Comparison of ENCODE assay signal across 8 cellular contexts in the genomic region with DNA sequence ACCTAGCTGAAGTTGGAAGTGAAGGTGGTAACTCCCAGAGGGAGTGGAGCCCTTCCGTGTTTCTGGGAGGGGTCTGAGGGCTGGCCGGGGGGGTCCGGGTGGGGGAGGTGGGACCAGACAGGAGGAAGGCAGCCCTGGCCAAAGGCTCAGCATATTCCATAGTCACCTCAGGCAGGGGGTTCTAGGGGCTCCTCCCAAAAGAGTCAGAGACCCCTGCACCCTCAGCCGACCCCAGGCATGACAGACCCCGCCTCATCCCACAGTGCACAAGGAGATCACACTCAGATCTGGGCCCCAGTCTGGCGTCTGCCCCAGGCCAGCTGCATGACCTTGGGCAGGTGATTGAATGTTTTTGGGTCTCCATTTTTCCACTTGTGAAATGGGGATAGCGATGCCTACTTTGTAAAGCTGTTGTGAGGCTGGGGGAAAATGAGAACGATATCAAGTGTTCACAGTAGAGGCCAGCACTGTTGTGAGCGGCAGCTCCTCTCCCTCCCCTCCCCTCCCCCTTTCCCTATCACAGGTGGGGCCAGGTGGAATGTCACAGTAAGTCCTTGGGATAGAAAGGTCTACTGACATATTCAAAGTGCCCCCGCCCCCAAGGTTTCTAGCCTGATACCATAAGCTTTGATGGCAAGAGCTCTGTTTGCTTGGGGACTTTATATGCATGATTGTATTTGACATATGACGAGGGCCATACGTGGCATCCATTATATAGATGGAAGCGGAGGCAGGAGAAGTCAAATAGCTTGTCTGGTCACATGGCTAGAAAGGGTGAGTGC. TPM values are rescaled to one million over a fixed set of nuclear protein-coding genes. Genes with fewer than 3 reads are reported as not detected.
A peak's percentile ranks its signal among the peaks of the same experiment; 100 is the strongest.
DNase-seq lines count a peak whose midpoint lies in the region; ATAC-seq, FAIRE-seq and TF ChIP-seq lines count a peak whose summit lies in the region.

No MANE protein-coding gene starts in this region.

- peaks cover 12% of the 10 kb centered on the region for H3K36me3 Mint-ChIP-seq in activated CD4-positive, alpha-beta T cell treated with anti-CD3 and anti-CD28 coated beads for 36 hours (ENCODE audit: low read depth)
- H3K36me3 Mint-ChIP-seq in activated T-helper 2 cell treated with anti-CD3 and anti-CD28 coated beads, Interferon-gamma antibody, Interleukin-2, Interleukin-4, amounts not matched to agents 10 μg/mL and 5 μg/mL and 100 μg/mL, durations not matched to agents 14 hours and 24 hours and 36 hours (ENCODE audit: low read depth) = no peaks in the 10 kb centered on the region

- no peak for TF ChIP-seq CTCF in kidney (IDR thresholded peaks at IDR 0.05; ENCODE audit: borderline replicate concordance, extremely low read depth, insufficient read depth)

- H3K9me3 ChIP-seq in kidney (ENCODE audit: control insufficient read depth in 1 of 2, low read length in 2 of 2) = no peaks in the 10 kb centered on the region

- no peaks in the 10 kb centered on the region for H3K36me3 ChIP-seq in kidney (ENCODE audit: control insufficient read depth in 1 of 2, insufficient read depth in 2 of 2, low read length in 2 of 2)

- peak; percentile 51 for DNase-seq in activated CD4-positive, alpha-beta T cell treated with anti-CD3 and anti-CD28 coated beads for 36 hours
- no peak for DNase-seq in activated CD4-positive, alpha-beta T cell treated with anti-CD3 and anti-CD28 coated beads, Interleukin-2, amount 50 U/mL, for 48 hours
- DNase-seq in activated T-helper 2 cell treated with anti-CD3 and anti-CD28 coated beads, Interferon-gamma antibody, Interleukin-2, Interleukin-4, amounts not matched to agents 10 μg/mL and 5 μg/mL and 100 μg/mL, durations not matched to agents 14 hours and 24 hours and 36 hours (ENCODE audit: low spot score) = no peak
- peak; percentile 78 for DNase-seq in kidney
- DNase-seq in RCC 7860 (ENCODE audit: low spot score) = no peak
- DNase-seq in 8988T = no peak
- DNase-seq in NOMO-1 treated with DMSO at 0.1 percent for 48 hours (lab: John Stamatoyannopoulos, UW; ENCODE audit: unreplicated experiment) = no peak

- H3K4me1 Mint-ChIP-seq in activated CD4-positive, alpha-beta T cell treated with anti-CD3 and anti-CD28 coated beads for 36 hours = peaks cover 69% of the 10 kb centered on the region
- H3K4me1 Mint-ChIP-seq in activated T-helper 2 cell treated with anti-CD3 and anti-CD28 coated beads, Interferon-gamma antibody, Interleukin-2, Interleukin-4, amounts not matched to agents 10 μg/mL and 5 μg/mL and 100 μg/mL, durations not matched to agents 14 hours and 24 hours and 36 hours (ENCODE audit: low read depth) = peaks cover 58% of the 10 kb centered on the region

- peaks cover 25 to 30% of the 10 kb centered on the region in 2 donors for H3K4me1 ChIP-seq in kidney (ENCODE audit: control insufficient read depth in 1 of 2, insufficient read depth in 1 of 2, low read depth in 1 of 2, low read length in 2 of 2)

- CTCF ChIA-PET in activated CD4-positive, alpha-beta T cell treated with anti-CD3 and anti-CD28 coated beads for 36 hours (lab: Charles Lee) = interaction anchor here (0.5 to 4.9 kb wide), 15 partner anchors 9 to 613 kb away, joined by 3 to 22 read pairs (median 6); partner anchors contain the start of gene DDIT4

- peaks cover 1% of the 10 kb centered on the region for H3K9me3 Mint-ChIP-seq in activated CD4-positive, alpha-beta T cell treated with anti-CD3 and anti-CD28 coated beads for 36 hours (ENCODE audit: low read depth)
- no peaks in the 10 kb centered on the region for H3K9me3 Mint-ChIP-seq in activated T-helper 2 cell treated with anti-CD3 and anti-CD28 coated beads, Interferon-gamma antibody, Interleukin-2, Interleukin-4, amounts not matched to agents 10 μg/mL and 5 μg/mL and 100 μg/mL, durations not matched to agents 14 hours and 24 hours and 36 hours

- H3K9ac ChIP-seq in kidney (ENCODE audit: low read length in 2 of 2) = no peak overlapping the region

- FAIRE-seq in kidney (lab: Jason Lieb, UNC) (no peak), RCC 7860 (lab: Jason Lieb, UNC) (no peak)

- no peak overlapping the region for H3K27ac ChIP-seq in kidney (ENCODE audit: low read depth in 2 of 2, low read length in 2 of 2)
- peak overlapping the region; percentile 94 for H3K27ac ChIP-seq in temporal lobe (ENCODE audit: low read depth, low read length)

- POLR2A ChIA-PET in activated CD4-positive, alpha-beta T cell treated with anti-CD3 and anti-CD28 coated beads for 36 hours (lab: Charles Lee) = interaction anchor here (0.8 to 8.2 kb wide), 15 partner anchors 8 to 103 kb away, joined by 3 to 124 read pairs (median 12); partner anchors contain the start of gene DDIT4

- peak overlapping the region; percentile 84 for H3K4me3 Mint-ChIP-seq in activated CD4-positive, alpha-beta T cell treated with anti-CD3 and anti-CD28 coated beads for 36 hours
- H3K4me3 Mint-ChIP-seq in activated T-helper 2 cell treated with anti-CD3 and anti-CD28 coated beads, Interferon-gamma antibody, Interleukin-2, Interleukin-4, amounts not matched to agents 10 μg/mL and 5 μg/mL and 100 μg/mL, durations not matched to agents 14 hours and 24 hours and 36 hours (ENCODE audit: low read depth) = peak overlapping the region; percentile 81

- intact Hi-C loops in activated CD4-positive, alpha-beta T cell treated with anti-CD3 and anti-CD28 coated beads for 36 hours (cut with DNase I, micrococcal nuclease) = loop anchor here (5.0 kb wide), 2 partner anchors 104 to 554 kb away; partner anchors contain the start of genes ANAPC16 (in 1 of the 2) and ASCC1 (in 1 of the 2)
- intact Hi-C loops in activated T-helper 2 cell treated with anti-CD3 and anti-CD28 coated beads, Interferon-gamma antibody, Interleukin-2, Interleukin-4, amounts not matched to agents 10 μg/mL and 5 μg/mL and 100 μg/mL, durations not matched to agents 14 hours and 24 hours and 36 hours (cut with micrococcal nuclease) = no loop called here
- intact Hi-C loops in kidney (cut with DNase I) = no loop called here

- ATAC-seq in activated CD4-positive, alpha-beta T cell treated with anti-CD3 and anti-CD28 coated beads for 36 hours = no peak

- no peaks in the 10 kb centered on the region for H3K27me3 Mint-ChIP-seq in activated CD4-positive, alpha-beta T cell treated with anti-CD3 and anti-CD28 coated beads for 36 hours
- no peaks in the 10 kb centered on the region for H3K27me3 Mint-ChIP-seq in activated T-helper 2 cell treated with anti-CD3 and anti-CD28 coated beads, Interferon-gamma antibody, Interleukin-2, Interleukin-4, amounts not matched to agents 10 μg/mL and 5 μg/mL and 100 μg/mL, durations not matched to agents 14 hours and 24 hours and 36 hours (ENCODE audit: low read depth)

- peak overlapping the region; percentile 100 for H3K27ac Mint-ChIP-seq in activated CD4-positive, alpha-beta T cell treated with anti-CD3 and anti-CD28 coated beads for 36 hours
- peak overlapping the region; percentile 99 for H3K27ac Mint-ChIP-seq in activated T-helper 2 cell treated with anti-CD3 and anti-CD28 coated beads, Interferon-gamma antibody, Interleukin-2, Interleukin-4, amounts not matched to agents 10 μg/mL and 5 μg/mL and 100 μg/mL, durations not matched to agents 14 hours and 24 hours and 36 hours

- H3K4me3 ChIP-seq in kidney (ENCODE audit: low read length in 2 of 2) = no peak overlapping the region

RNA-seq across cellular contexts. Expression of gene DNAJB12, which starts 33.3 kb away (rescaled TPM):
- total RNA-seq in activated CD4-positive, alpha-beta T cell treated with anti-CD3 and anti-CD28 coated beads for 36 hours = 10 to 100 TPM; 19.7 to 21.9 TPM
- total RNA-seq in activated T-helper 2 cell treated with anti-CD3 and anti-CD28 coated beads, Interferon-gamma antibody, Interleukin-2, Interleukin-4, amounts not matched to agents 10 μg/mL and 5 μg/mL and 100 μg/mL, durations not matched to agents 14 hours and 24 hours and 36 hours = 27.6 and 34.0 TPM in 2 replicates
- total RNA-seq in kidney (37.7 TPM), temporal lobe (13.0 TPM)
- 32.0 TPM for polyA plus RNA-seq in kidney (ENCODE audit: insufficient read depth, low read depth, low replicate concordance)

RNA-seq across cellular contexts. Expression of gene DDIT4, which starts 47.7 kb away (rescaled TPM):
- total RNA-seq in activated CD4-positive, alpha-beta T cell treated with anti-CD3 and anti-CD28 coated beads for 36 hours = 1,000 to 10,000 TPM in 1 of 2 experiments, 100 to 1,000 TPM in 1; 750 to 1,039 TPM
- 543 and 569 TPM in 2 replicates for total RNA-seq in activated T-helper 2 cell treated with anti-CD3 and anti-CD28 coated beads, Interferon-gamma antibody, Interleukin-2, Interleukin-4, amounts not matched to agents 10 μg/mL and 5 μg/mL and 100 μg/mL, durations not matched to agents 14 hours and 24 hours and 36 hours
- total RNA-seq in kidney (292 TPM), temporal lobe (20.4 TPM)
- 96.9 TPM for polyA plus RNA-seq in kidney (ENCODE audit: insufficient read depth, low read depth, low replicate concordance)

Comparison
In these comparisons a context has a peak if more than half of its experiments do, and no peak if none do; other contexts are left out.
1. DNase-seq: peak in activated CD4-positive, alpha-beta T cell treated with anti-CD3 and anti-CD28 coated beads for 36 hours (single experiment) and kidney (single experiment); none in activated CD4-positive, alpha-beta T cell treated with anti-CD3 and anti-CD28 coated beads, Interleukin-2, amount 50 U/mL, for 48 hours (0 of 2), activated T-helper 2 cell treated with anti-CD3 and anti-CD28 coated beads, Interferon-gamma antibody, Interleukin-2, Interleukin-4, amounts not matched to agents 10 μg/mL and 5 μg/mL and 100 μg/mL, durations not matched to agents 14 hours and 24 hours and 36 hours (single experiment), RCC 7860 (single experiment), 8988T (single experiment) and NOMO-1 treated with DMSO at 0.1 percent for 48 hours (single experiment).
2. RNA of gene DDIT4, which starts 47.7 kb away (total RNA-seq): 750 to 1,039 TPM in activated CD4-positive, alpha-beta T cell treated with anti-CD3 and anti-CD28 coated beads for 36 hours, 543 to 569 TPM in activated T-helper 2 cell treated with anti-CD3 and anti-CD28 coated beads, Interferon-gamma antibody, Interleukin-2, Interleukin-4, amounts not matched to agents 10 μg/mL and 5 μg/mL and 100 μg/mL, durations not matched to agents 14 hours and 24 hours and 36 hours and 292 TPM in kidney (single experiment); 20.4 TPM in temporal lobe (single experiment); every median in the first group is over 10 times any median in the second.
3. intact Hi-C loops: an anchor here in activated CD4-positive, alpha-beta T cell treated with anti-CD3 and anti-CD28 coated beads for 36 hours (5.0 kb wide); none called in activated T-helper 2 cell treated with anti-CD3 and anti-CD28 coated beads, Interferon-gamma antibody, Interleukin-2, Interleukin-4, amounts not matched to agents 10 μg/mL and 5 μg/mL and 100 μg/mL, durations not matched to agents 14 hours and 24 hours and 36 hours and kidney.